Comparison of ENCODE assay signal across 7 cellular contexts in the genomic region with DNA sequence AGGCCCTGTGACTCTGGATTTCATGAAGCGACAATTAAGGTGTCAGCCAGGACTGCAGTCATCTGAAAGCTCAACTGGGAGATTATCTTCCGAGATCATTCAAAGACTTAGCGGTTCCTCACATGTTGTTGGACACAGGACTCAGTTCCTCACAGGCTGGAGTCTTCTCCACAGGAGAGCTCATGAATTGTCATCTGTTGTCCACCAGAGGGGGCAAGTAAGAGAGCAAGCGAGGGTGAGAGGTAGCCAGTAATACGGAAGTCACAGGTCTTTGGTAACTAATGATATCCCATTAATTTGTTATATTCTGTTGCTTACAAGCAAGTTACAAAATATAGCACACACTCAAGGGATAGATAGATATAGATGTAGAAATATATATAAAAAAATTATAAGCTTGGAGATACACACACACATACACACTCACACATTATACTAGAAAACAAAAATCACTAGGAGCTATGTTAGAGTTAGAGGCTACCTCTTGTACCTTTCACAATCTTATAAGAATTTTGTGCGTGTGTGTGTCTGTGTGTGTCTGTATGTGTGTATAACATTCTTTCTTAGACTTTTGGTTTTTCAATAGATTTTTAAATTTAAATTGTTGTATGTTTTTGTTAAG.
A peak's percentile ranks its signal among the peaks of the same experiment; 100 is the strongest.
DNase-seq lines count a peak whose midpoint lies in the region; ATAC-seq and TF ChIP-seq lines count a peak whose summit lies in the region.

No MANE protein-coding gene starts in this region.

- no peak overlapping the region for H3K4me3 ChIP-seq in GM12865 (ENCODE audit: low read depth, low read length)

- TF ChIP-seq CTCF in GM12865 (IDR thresholded peaks at IDR 0.05; ENCODE audit: insufficient read depth, low read depth, low read length, missing control alignments): peak; percentile 66

- DNase-seq in GM12865 (ENCODE audit: low read depth): peak; percentile 63
- DNase-seq in HS-5 (ENCODE audit: low read depth): peak; percentile 16
- peak; percentile 25 to 42 for DNase-seq in SHP77 (lab: John Stamatoyannopoulos, UW)
- peak; percentile 73 for DNase-seq in glomerular visceral epithelial cell (ENCODE audit: extremely low spot score)
- DNase-seq in amygdala (lab: John Stamatoyannopoulos, UW): no peak
- no peak for DNase-seq in AG08395 (ENCODE audit: low spot score)

- peak; percentile 100 for ATAC-seq in GM21529 (IDR thresholded peaks at IDR 0.05; ENCODE audit: unreplicated experiment)

Comparison
In these comparisons a context has a peak if more than half of its experiments do, and no peak if none do; other contexts are left out.
1. DNase-seq: peak in GM12865 (single experiment), HS-5 (single experiment), SHP77 (2 of 2) and glomerular visceral epithelial cell (single experiment); none in amygdala (0 of 56) and AG08395 (single experiment).